18 cellular contexts compared by ENCODE assay signal in the genomic region with DNA sequence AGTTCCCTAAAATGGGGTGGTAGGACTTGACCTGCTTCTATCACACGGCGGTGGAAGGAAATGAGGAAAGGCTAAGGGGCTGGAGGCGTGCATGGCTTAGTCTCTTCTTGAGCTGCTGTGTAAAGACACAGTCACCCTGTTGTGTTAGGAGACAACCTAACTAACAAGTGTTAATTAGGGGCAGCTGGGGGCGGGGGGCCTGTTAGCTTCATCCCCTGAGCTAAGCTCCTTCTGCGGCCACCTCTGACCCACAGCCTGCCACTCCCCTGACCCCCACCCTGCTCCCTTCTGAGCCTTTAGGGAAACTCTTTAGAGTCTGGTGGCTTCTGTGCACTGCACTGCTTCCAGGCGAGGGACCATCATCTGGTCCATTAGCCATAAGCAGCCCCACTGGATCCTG. TPM values are rescaled to one million over a fixed set of nuclear protein-coding genes. Genes with fewer than 3 reads are reported as not detected.
A peak's percentile ranks its signal among the peaks of the same experiment; 100 is the strongest.
DNase-seq lines count a peak whose midpoint lies in the region; ATAC-seq and TF ChIP-seq lines count a peak whose summit lies in the region.
"Had no signal": no experiment of that assay in that cellular context is flagged by ENCODE, and none has a peak within 500 bp of the region (broad histone marks: within the 10 kb centered on the region; RNA-seq: fewer than 3 reads in every experiment).

No MANE protein-coding gene starts in this region.

- H3K79me2 ChIP-seq in trophoblast cell (ENCODE audit: control insufficient read depth, insufficient read depth, low read length, poor library complexity), result no peaks in the 10 kb centered on the region

- DNase-seq in WERI-Rb-1 (peak; percentile 33), iPS-NIHi7 (ENCODE audit: extremely low spot score) (peak; percentile 35), retina (peak; percentile 14), NCI-H1417 treated with DMSO at 0.1 percent for 48 hours (lab: John Stamatoyannopoulos, UW) (no peak), trophoblast cell (no peak)
- DNase-seq: CD4-positive, CD25-positive, alpha-beta regulatory T cell; DMS79; Karpas-422; NCI-H1417; NCI-H187 treated with DMSO at 0.1 percent for 48 hours; NCI-H2107; NCI-H2227 treated with DMSO at 0.1 percent for 48 hours; NCI-H510A; NK-92 treated with Interleukin-12 subunit alpha and Interleukin-12 subunit beta, amount 100 ng/mL, for 24 hours had no signal

- ATAC-seq in GM21381 (IDR thresholded peaks at IDR 0.05; ENCODE audit: unreplicated experiment), result no peak
- ATAC-seq: HCT116, SK-N-SH treated with all-trans-retinoic acid at 6 μM for 48 hours had no signal

- H3K36me3 ChIP-seq in HUES48 (ENCODE audit: control insufficient read depth, insufficient read depth, low read length) (no peaks in the 10 kb centered on the region), WERI-Rb-1 (no peaks in the 10 kb centered on the region), trophoblast cell (ENCODE audit: control insufficient read depth in 1 of 2, insufficient read depth in 2 of 2, low read length in 2 of 2) (no peaks in the 10 kb centered on the region)

- H3K27ac ChIP-seq in HUES48 (ENCODE audit: low read depth, low read length) (peak overlapping the region; percentile 51), WERI-Rb-1 (no peak overlapping the region), trophoblast cell (ENCODE audit: low read depth, low read length) (no peak overlapping the region)

- H2AFZ ChIP-seq in trophoblast cell (ENCODE audit: insufficient read depth, low read length, poor library complexity), result no peak overlapping the region

- no CpG with 5 or more reads among the region's 6 CpGs for WGBS in trophoblast cell (ENCODE audit: extremely low coverage, insufficient coverage, insufficient read length)

- H3K27me3 ChIP-seq in HUES48 (ENCODE audit: control insufficient read depth, insufficient read depth, low read length) (no peaks in the 10 kb centered on the region), WERI-Rb-1 (ENCODE audit: insufficient read depth, low read depth, severe bottlenecking) (no peaks in the 10 kb centered on the region), trophoblast cell (ENCODE audit: insufficient read depth, low read length) (no peaks in the 10 kb centered on the region)

- no peak overlapping the region for H2BK12ac ChIP-seq in trophoblast cell (ENCODE audit: low read length)

- H3K9ac ChIP-seq in HUES48 (ENCODE audit: low read depth, low read length) (no peak overlapping the region), trophoblast cell (ENCODE audit: low read length) (no peak overlapping the region)

- H3K14ac ChIP-seq in trophoblast cell (ENCODE audit: low read length), result no peak overlapping the region

- H4K12ac ChIP-seq in trophoblast cell (ENCODE audit: low read depth, low read length), result no peak overlapping the region

- H2BK5ac ChIP-seq in trophoblast cell (ENCODE audit: low read depth, low read length, poor library complexity), result no peak overlapping the region

- no peak overlapping the region for H3K4me2 ChIP-seq in trophoblast cell (ENCODE audit: low read length)

- H3K4ac ChIP-seq in trophoblast cell (ENCODE audit: low read depth, low read length), result no peak overlapping the region

- H3K79me1 ChIP-seq in trophoblast cell (ENCODE audit: low read length), result no peaks in the 10 kb centered on the region

- no peak overlapping the region for H3K18ac ChIP-seq in trophoblast cell (ENCODE audit: low read length)

- no peak for TF ChIP-seq CTCF in WERI-Rb-1 (IDR thresholded peaks at IDR 0.05; ENCODE audit: low read depth, low read length)

- H2BK120ac ChIP-seq in trophoblast cell (ENCODE audit: insufficient read depth, low read length, poor library complexity), result no peak overlapping the region

- H3K9me3 ChIP-seq in HUES48 (ENCODE audit: control insufficient read depth, insufficient read depth, low read length), result no peaks in the 10 kb centered on the region
- H3K9me3 ChIP-seq in WERI-Rb-1 (ENCODE audit: severe bottlenecking), result no peaks in the 10 kb centered on the region
- no peaks in the 10 kb centered on the region for H3K9me3 ChIP-seq in trophoblast cell (ENCODE audit: insufficient read depth, low read depth, low read length)

- H3K4me1 ChIP-seq in HUES48 (ENCODE audit: control insufficient read depth, insufficient read depth, low read length) (peaks cover 28% of the 10 kb centered on the region), trophoblast cell (ENCODE audit: control insufficient read depth in 1 of 2, insufficient read depth in 2 of 2, low read length in 2 of 2) (peaks cover 4 to 11% of the 10 kb centered on the region in 2 experiments)

- no peak overlapping the region for H2AK5ac ChIP-seq in trophoblast cell (ENCODE audit: low read length)

- no peak overlapping the region for H3K23ac ChIP-seq in trophoblast cell (ENCODE audit: low read length)

- no peak overlapping the region for H4K91ac ChIP-seq in trophoblast cell (ENCODE audit: low read depth, low read length)

- H4K8ac ChIP-seq in trophoblast cell (ENCODE audit: low read depth, low read length), result no peak overlapping the region

- H3K4me3 ChIP-seq in HUES48 (ENCODE audit: low read depth, low read length) (no peak overlapping the region), WERI-Rb-1 (ENCODE audit: low read depth, low read length) (no peak overlapping the region), trophoblast cell (ENCODE audit: low read depth, low read length) (no peak overlapping the region)

RNA-seq across cellular contexts. Expression of a gene that starts 28.0 kb away (rescaled TPM):
- 30.7 and 35.0 TPM in 2 replicates for polyA plus RNA-seq in trophoblast cell (2013)

Comparison
In these comparisons a context has a peak if more than half of its experiments do, and no peak if none do; other contexts are left out.
1. DNase-seq: peak in WERI-Rb-1 (single experiment), iPS-NIHi7 (single experiment) and retina (single experiment); none in NCI-H1417 treated with DMSO at 0.1 percent for 48 hours (single experiment) and trophoblast cell (0 of 2).